In genomic region chr19:15330801-15331418, GRCh38 we compare ENCODE assay signal across 8 cellular contexts. TPM values are rescaled to one million over a fixed set of nuclear protein-coding genes. Genes with fewer than 3 reads are reported as not detected.
DNase-seq lines count a peak whose midpoint lies in the region; ATAC-seq and TF ChIP-seq lines count a peak whose summit lies in the region.

No MANE protein-coding gene starts in this region.

- H3K27me3 Mint-ChIP-seq in memory B cell, result no peaks in the 10 kb centered on the region

- H3K27me3 ChIP-seq in GM06990 (replicated peaks; ENCODE audit: control insufficient read depth, insufficient read depth, low read length) (no peaks in the 10 kb centered on the region), OCI-LY1 (ENCODE audit: insufficient read depth, low read length) (no peaks in the 10 kb centered on the region)

- peaks cover 37% of the 10 kb centered on the region for H3K4me1 Mint-ChIP-seq in memory B cell

- H3K9me2 ChIP-seq in OCI-LY1 (ENCODE audit: low read depth, low read length), result no peaks in the 10 kb centered on the region

- WGBS in urinary bladder, result 5% methylated on average over 17 of the region's 17 CpGs

- H3K4me2 ChIP-seq in OCI-LY1 (ENCODE audit: low read length), result peak overlapping the region; percentile 86

- H3F3A ChIP-seq in OCI-LY1 (ENCODE audit: insufficient read depth, low read length), result no peaks in the 10 kb centered on the region

- no peak for ATAC-seq in memory B cell (ENCODE audit: low read depth)

- H3K27ac Mint-ChIP-seq in memory B cell, result peak overlapping the region; percentile 94

- peaks cover 3% of the 10 kb centered on the region for H3K36me3 Mint-ChIP-seq in memory B cell

- H3K9me3 Mint-ChIP-seq in memory B cell, result no peaks in the 10 kb centered on the region

- H3K4me1 ChIP-seq in OCI-LY1 (ENCODE audit: insufficient read depth, low read length, severe bottlenecking), result peaks cover 67% of the 10 kb centered on the region
- H3K4me1 ChIP-seq in urinary bladder (ENCODE audit: insufficient read depth), result no peaks in the 10 kb centered on the region

- peaks cover 56% of the 10 kb centered on the region for H3K79me2 ChIP-seq in OCI-LY1 (ENCODE audit: insufficient read depth, low read length)

- H3K4me3 Mint-ChIP-seq in memory B cell, result peak overlapping the region; percentile 91

- no peaks in the 10 kb centered on the region; the same call in 1 of the 2 replicates for H3K36me3 ChIP-seq in GM06990 (ENCODE audit: control insufficient read depth, insufficient read depth, low read length)
- 0 out of 2 replicates have a peak, but pooled peaks cover 5% of the 10 kb centered on the region for H3K36me3 ChIP-seq in OCI-LY1 (ENCODE audit: insufficient read depth, low read length)
- H3K36me3 ChIP-seq in urinary bladder (ENCODE audit: insufficient read depth), result no peaks in the 10 kb centered on the region

- TF ChIP-seq CTCF in GM06990 (IDR thresholded peaks at IDR 0.05; ENCODE audit: insufficient read depth, low read length, poor library complexity, severe bottlenecking) (no peak), OCI-LY1 (IDR thresholded peaks at IDR 0.05; ENCODE audit: low read length) (no peak)

- H3K27ac ChIP-seq in OCI-LY1 (ENCODE audit: low read depth, low read length, poor library complexity, severe bottlenecking), result peak overlapping the region; percentile 37
- peak overlapping the region; percentile 69 for H3K27ac ChIP-seq in cingulate gyrus (ENCODE audit: low read depth, low read length)
- H3K27ac ChIP-seq in urinary bladder (ENCODE audit: low read depth), result peak overlapping the region; percentile 99

- H3K9me3 ChIP-seq in OCI-LY1 (ENCODE audit: low read length), result no peaks in the 10 kb centered on the region

- no peaks in the 10 kb centered on the region for H4K20me1 ChIP-seq in OCI-LY1 (ENCODE audit: insufficient read depth, low read length)

- H3K9ac ChIP-seq in OCI-LY1 (ENCODE audit: low read length), result peak overlapping the region; percentile 72

- H3K4me3 ChIP-seq in GM06990 (replicated peaks; ENCODE audit: low read depth, low read length) (peak overlapping the region; percentile 88), OCI-LY1 (ENCODE audit: low read depth, low read length, poor library complexity, severe bottlenecking) (peak overlapping the region; percentile 76), urinary bladder (ENCODE audit: low read depth, low read length) (peak overlapping the region; percentile 82)

- no peak overlapping the region for H2AFZ ChIP-seq in OCI-LY1 (ENCODE audit: low read length)

- DNase-seq in GM06990 (ENCODE audit: extremely low read depth, insufficient read length) (no peak), memory B cell (ENCODE audit: low spot score in 2 of 2) (no peak), mesenteric fat pad (ENCODE audit: low spot score) (no peak), GOT3 (lab: John Stamatoyannopoulos, UW) (no peak), NCI-H446 treated with DMSO at 0.1 percent for 48 hours (lab: John Stamatoyannopoulos, UW) (no peak)

RNA-seq across cellular contexts. Expression of gene BRD4, which starts 1.4 kb away (rescaled TPM):
- total RNA-seq in urinary bladder (16.4 TPM), mesenteric fat pad (96.3 TPM)
- polyA plus RNA-seq in urinary bladder, result 28.0 TPM

RNA-seq across cellular contexts. Expression of gene AKAP8, which starts 48.7 kb away (rescaled TPM):
- total RNA-seq in urinary bladder (13.4 TPM), mesenteric fat pad (38.3 TPM)
- 24.2 TPM for polyA plus RNA-seq in urinary bladder

Comparison
In these comparisons a context has a peak if more than half of its experiments do, and no peak if none do; other contexts are left out.
1. H3K27ac ChIP-seq: peak in every context shown above with its lines; median percentile 99 in urinary bladder; 69 in cingulate gyrus; 37 in OCI-LY1.